In genomic region chr2:23663730-23664005, GRCh38 we compare ENCODE assay signal across 15 cellular contexts.
DNase-seq lines count a peak whose midpoint lies in the region; ATAC-seq and TF ChIP-seq lines count a peak whose summit lies in the region.
"Had no signal": no experiment of that assay in that cellular context is flagged by ENCODE, and none has a peak within 500 bp of the region (broad histone marks: within the 10 kb centered on the region; RNA-seq: fewer than 3 reads in every experiment).

No MANE protein-coding gene starts in this region.

- H3F3A ChIP-seq in GM23248 (ENCODE audit: insufficient read depth) = no peaks in the 10 kb centered on the region

- H3K27ac Mint-ChIP-seq in brain = peak overlapping the region in 3 of 5 experiments; percentile 54 to 84 (median 67)
- H3K27ac Mint-ChIP-seq: naive thymus-derived CD4-positive, alpha-beta T cell had no signal

- DNase-seq in GM23248 (peak; percentile 28), NCI-H2029 treated with DMSO at 0.1 percent for 48 hours (lab: John Stamatoyannopoulos, UW) (no peak), DMS153 (lab: John Stamatoyannopoulos, UW) (no peak), NCI-H526 (lab: John Stamatoyannopoulos, UW) (no peak)
- DNase-seq: activated CD4-positive, CD25-positive, alpha-beta regulatory T cell; activated effector memory CD4-positive, alpha-beta T cell treated with anti-CD3 and anti-CD28 coated beads, Interleukin-2, amount 50 U/mL, for 16 hours; DMS 273 treated with DMSO at 0.1 percent for 48 hours; erythroblast; naive thymus-derived CD4-positive, alpha-beta T cell; NCI-H345; NK-92 treated with Interleukin-12 subunit alpha and Interleukin-12 subunit beta, amount 100 ng/mL, for 24 hours had no signal

- peak overlapping the region; percentile 37; the same call in 1 of the 2 replicates for H3K9ac ChIP-seq in GM23248
- H3K9ac ChIP-seq in iPS-20b (ENCODE audit: low read depth, low read length) = no peak overlapping the region
- peak overlapping the region in 1 of 3 donors; percentile 33 for H3K9ac ChIP-seq in skeletal muscle tissue (ENCODE audit: low read depth in 1 of 3, low read length in 3 of 3)

- H3K36me3 Mint-ChIP-seq in brain = no peaks in the 10 kb centered on the region

- H3K4me1 ChIP-seq in GM23248 (ENCODE audit: insufficient read depth) (peaks cover 6% of the 10 kb centered on the region; the same call in 1 of the 2 replicates), iPS-20b (ENCODE audit: insufficient read depth, low read length) (no peaks in the 10 kb centered on the region), skeletal muscle tissue (ENCODE audit: control insufficient read depth in 3 of 3, insufficient read depth in 3 of 3, low read length in 3 of 3) (peaks cover 2 to 11% (median 7%) of the 10 kb centered on the region in 3 donors)

- H3K4me1 Mint-ChIP-seq in brain = peaks cover 28% of the 10 kb centered on the region

- no peaks in the 10 kb centered on the region for H3K36me3 ChIP-seq in GM23248 (ENCODE audit: low read depth)
- H3K36me3 ChIP-seq in iPS-20b (ENCODE audit: insufficient read depth, low read depth, low read length) = no peaks in the 10 kb centered on the region
- peaks cover 0 to 2% (median 0%) of the 10 kb centered on the region in 3 donors for H3K36me3 ChIP-seq in skeletal muscle tissue (ENCODE audit: control insufficient read depth in 3 of 3, insufficient read depth in 3 of 3, low read length in 3 of 3)

- H2AFZ ChIP-seq in GM23248 = peak overlapping the region; percentile 58

- H3K27me3 Mint-ChIP-seq in brain = peaks cover 5% of the 10 kb centered on the region

- H3K79me2 ChIP-seq in GM23248 (ENCODE audit: insufficient read depth) = no peaks in the 10 kb centered on the region

- in situ Hi-C loops in GM23248 (cut with MboI) = no loop called here

- no peak overlapping the region for H3K27ac ChIP-seq in GM23248
- H3K27ac ChIP-seq in iPS-20b (ENCODE audit: low read length) = no peak overlapping the region
- no peak overlapping the region for H3K27ac ChIP-seq in skeletal muscle tissue (ENCODE audit: low read depth, low read length)

- H4K20me1 ChIP-seq in GM23248 (ENCODE audit: insufficient read depth) = no peaks in the 10 kb centered on the region

- H3K9me3 ChIP-seq in GM23248 (ENCODE audit: low read depth) (no peaks in the 10 kb centered on the region), iPS-20b (ENCODE audit: insufficient read depth, low read depth, low read length) (no peaks in the 10 kb centered on the region), skeletal muscle tissue (ENCODE audit: control insufficient read depth in 3 of 3, low read length in 3 of 3) (no peaks in the 10 kb centered on the region)

- H3K27me3 ChIP-seq in GM23248 (replicated peaks; ENCODE audit: insufficient read depth) (no peaks in the 10 kb centered on the region), iPS-20b (ENCODE audit: insufficient read depth, low read length) (peaks cover 6% of the 10 kb centered on the region; the same call in 1 of the 2 replicates), skeletal muscle tissue (ENCODE audit: control insufficient read depth in 3 of 3, insufficient read depth in 3 of 3, low read length in 3 of 3) (peaks cover 0 to 6% (median 5%) of the 10 kb centered on the region in 3 donors)

- peak overlapping the region; percentile 55 for H3K4me2 ChIP-seq in GM23248 (ENCODE audit: unreplicated experiment)

- no peaks in the 10 kb centered on the region for H3K9me2 ChIP-seq in GM23248 (ENCODE audit: insufficient read depth)

- 14 to 16% methylated on average over 5 of the region's 5 CpGs for WGBS in GM23248 (ENCODE audit: low coverage in 1 of 2, low lambda C conversion rate in 2 of 2, missing lambda C conversion rate in 2 of 2), 2 experiments

- no peak for TF ChIP-seq CTCF in brain (conservative IDR thresholded peaks at IDR 0.05)

- ATAC-seq in HG03521 (IDR thresholded peaks at IDR 0.05; ENCODE audit: unreplicated experiment) = no peak
- ATAC-seq: naive thymus-derived CD4-positive, alpha-beta T cell had no signal

- H3K4me3 ChIP-seq in GM23248 (peak overlapping the region; percentile 63), iPS-20b (ENCODE audit: low read length) (peak overlapping the region; percentile 28; the same call in 1 of the 2 replicates), skeletal muscle tissue (ENCODE audit: low read length in 3 of 3) (peak overlapping the region; percentile 0 to 63 (median 2))

- H3K4me3 Mint-ChIP-seq in brain = no peak overlapping the region
- H3K4me3 Mint-ChIP-seq: naive thymus-derived CD4-positive, alpha-beta T cell had no signal

- H3K9me3 Mint-ChIP-seq in brain = no peaks in the 10 kb centered on the region
- H3K9me3 Mint-ChIP-seq: naive thymus-derived CD4-positive, alpha-beta T cell had no signal

Comparison
In these comparisons a context has a peak if more than half of its experiments do, and no peak if none do; other contexts are left out.
1. H3K4me3 ChIP-seq: peak in every context shown above with its lines; median percentile 63 in GM23248; 28 in iPS-20b; 2 in skeletal muscle tissue.